14 cellular contexts compared by ENCODE assay signal in the genomic region with DNA sequence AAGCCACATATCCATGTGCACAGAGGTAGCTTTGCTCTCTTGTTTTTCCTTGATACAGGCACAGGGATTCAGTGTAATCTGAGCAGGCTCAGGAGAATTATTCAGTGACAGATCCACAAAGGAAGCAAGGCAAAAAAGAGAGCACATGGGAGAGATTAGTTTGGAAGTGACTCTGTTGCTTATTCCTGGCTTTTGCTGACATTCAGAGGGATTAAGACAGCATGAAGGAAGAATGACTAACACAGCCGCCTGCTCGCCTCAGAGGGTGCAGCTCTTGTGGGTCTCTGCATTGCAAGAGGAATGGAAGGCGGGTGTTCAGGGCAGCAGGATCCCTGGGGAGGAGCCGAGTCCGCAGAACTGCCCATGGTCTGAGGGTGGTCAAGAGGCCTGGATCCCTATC.
DNase-seq lines count a peak whose midpoint lies in the region; ATAC-seq and TF ChIP-seq lines count a peak whose summit lies in the region.
"Had no signal": no experiment of that assay in that cellular context is flagged by ENCODE, and none has a peak within 500 bp of the region (broad histone marks: within the 10 kb centered on the region; RNA-seq: fewer than 3 reads in every experiment).

No MANE protein-coding gene starts in this region.

- H3K27ac ChIP-seq in angular gyrus (ENCODE audit: low read depth, low read length) (peak overlapping the region; percentile 63), hepatocyte (peak overlapping the region; percentile 6)
- H3K27ac ChIP-seq: 22Rv1 had no signal

- peak overlapping the region; percentile 51 for H3K4me2 ChIP-seq in hepatocyte

- no peaks in the 10 kb centered on the region for H3K27me3 ChIP-seq in hepatocyte

- no peaks in the 10 kb centered on the region for H3K79me2 ChIP-seq in hepatocyte

- no peak overlapping the region for H3K4me3 ChIP-seq in hepatocyte

- DNase-seq in NCI-H1694 treated with DMSO at 0.1 percent for 48 hours (lab: John Stamatoyannopoulos, UW) (peak; percentile 12), NCI-H1694 (lab: John Stamatoyannopoulos, UW) (no peak), hepatocyte (ENCODE audit: low spot score) (peak; percentile 42), left ventricle myocardium superior (no peak), HuH-7.5 (ENCODE audit: low spot score) (no peak), NCI-H2171 (lab: John Stamatoyannopoulos, UW) (no peak), NCI-H2196 treated with DMSO at 0.1 percent for 48 hours (lab: John Stamatoyannopoulos, UW; ENCODE audit: unreplicated experiment) (no peak)
- DNase-seq: DMS79 treated with DMSO at 0.1 percent for 48 hours; NCI-H2081; stimulated activated naive CD8-positive, alpha-beta T cell treated with anti-CD3 and anti-CD28 coated beads, Interleukin-15, Interleukin-2, amounts not matched to agents 100 U/mL and 50 U/mL, for 24 hours had no signal

- no peak overlapping the region for H2AFZ ChIP-seq in hepatocyte

- peaks cover 4% of the 10 kb centered on the region for H3K4me1 ChIP-seq in hepatocyte (ENCODE audit: insufficient read depth)

- 38% methylated on average over 5 of the region's 5 CpGs for WGBS in hepatocyte (ENCODE audit: low lambda C conversion rate, missing lambda C conversion rate)

- H3K9me2 ChIP-seq in hepatocyte (replicated peaks; ENCODE audit: insufficient read depth): no peaks in the 10 kb centered on the region

- no peak for ATAC-seq in left ventricle myocardium superior
- ATAC-seq: natural killer cell treated with Interleukin-12 subunit alpha and Interleukin-12 subunit beta and Interleukin-15 and Interleukin-18, amount 100 ng/mL, for 72 hours; Panc1; stimulated activated naive CD8-positive, alpha-beta T cell treated with anti-CD3 and anti-CD28 coated beads, Interleukin-15, Interleukin-2, amounts not matched to agents 100 U/mL and 50 U/mL, for 24 hours had no signal

- no peaks in the 10 kb centered on the region for H3K36me3 ChIP-seq in hepatocyte (replicated peaks; ENCODE audit: insufficient read depth, low read depth)

- intact Hi-C loops in left ventricle myocardium superior (cut with micrococcal nuclease): no loop called here

- H3K9me3 ChIP-seq in hepatocyte (ENCODE audit: low read depth): no peaks in the 10 kb centered on the region

- TF ChIP-seq CTCF in hepatocyte (IDR thresholded peaks at IDR 0.05; ENCODE audit: poor library complexity): no peak

- no peaks in the 10 kb centered on the region for H4K20me1 ChIP-seq in hepatocyte (ENCODE audit: insufficient read depth, poor library complexity, severe bottlenecking)

Comparison
In these comparisons a context has a peak if more than half of its experiments do, and no peak if none do; other contexts are left out.
1. DNase-seq: peak in NCI-H1694 treated with DMSO at 0.1 percent for 48 hours (single experiment) and hepatocyte (single experiment); none in NCI-H1694 (single experiment), left ventricle myocardium superior (single experiment), HuH-7.5 (single experiment), NCI-H2171 (single experiment) and NCI-H2196 treated with DMSO at 0.1 percent for 48 hours (single experiment).